12 cellular contexts compared by ENCODE assay signal in genomic region chr5:149002761-149003689, GRCh38. TPM values are rescaled to one million over a fixed set of nuclear protein-coding genes. Genes with fewer than 3 reads are reported as not detected.
DNase-seq lines count a peak whose midpoint lies in the region; ATAC-seq, FAIRE-seq and TF ChIP-seq lines count a peak whose summit lies in the region.
"Had no signal": no experiment of that assay in that cellular context is flagged by ENCODE, and none has a peak within 500 bp of the region (broad histone marks: within the 10 kb centered on the region; RNA-seq: fewer than 3 reads in every experiment).

No MANE protein-coding gene starts in this region.

- peaks cover 24% of the 10 kb centered on the region for H3K36me3 Mint-ChIP-seq in Calu3 (ENCODE audit: insufficient read depth, unreplicated experiment)

- DNase-seq in Calu3 (no peak), GM12878 (ENCODE audit: low read depth, low spot score) (no peak), H54 (ENCODE audit: insufficient read length, low spot score) (no peak)
- no peak for DNase-seq in activated CD4-positive, CD25-positive, alpha-beta regulatory T cell treated with anti-CD3 and anti-CD28 coated beads, Interleukin-2, amount 50 U/mL, for 72 hours
- DNase-seq in stimulated activated CD4-positive, alpha-beta T cell treated with anti-CD3 and anti-CD28 coated beads, Interleukin-4, amount 100 ng/mL, for 4 hours, result no peak
- no peak for DNase-seq in activated T-cell treated with anti-CD3 and anti-CD28 coated beads, Interleukin-2, amount 50 U/mL, for 1 hour
- DNase-seq: central memory CD4-positive, alpha-beta T cell; GF-D8; stimulated activated CD4-positive, alpha-beta T cell treated with anti-CD3 and anti-CD28 coated beads, Interleukin-15, amount 100 ng/mL, for 24 hours had no signal

- CTCF ChIA-PET in Calu3 (lab: Charles Lee) (interaction anchor here (0.6 to 3.8 kb wide), 21 partner anchors 22 to 272 kb away, joined by 3 to 22 read pairs (median 7); partner anchors contain the start of gene ADRB2), GM12878 (lab: Yijun Ruan, JAX) (interaction anchor here (0.6 to 10.9 kb wide), 9 partner anchors 32 to 276 kb away, joined by 3 to 105 read pairs (median 3); partner anchors contain the start of gene ADRB2)

- H3K4me2 ChIP-seq in KMS-11, result peak overlapping the region; percentile 29; the same call in 1 of the 2 replicates
- H3K4me2 ChIP-seq in GM12878 (ENCODE audit: control insufficient read depth, insufficient read depth), result no peak overlapping the region

- H3K4me1 ChIP-seq in KMS-11 (ENCODE audit: low read depth, poor library complexity, severe bottlenecking) (peaks cover 6% of the 10 kb centered on the region), GM12878 (ENCODE audit: control insufficient read depth, insufficient read depth, low read length) (no peaks in the 10 kb centered on the region), mesodermal cell (ENCODE audit: control insufficient read depth, insufficient read depth, low read length, poor library complexity, severe bottlenecking) (peaks cover 20% of the 10 kb centered on the region)

- WGBS in GM12878 (ENCODE audit: insufficient coverage, insufficient replicate concordance, low lambda C conversion rate, missing lambda C conversion rate), result 42% methylated on average over 3 of the region's 3 CpGs
- 91 to 100% methylated on average over 2 to 3 of the region's 3 CpGs for WGBS in mesodermal cell (ENCODE audit: insufficient coverage in 2 of 2), 2 experiments

- no peak overlapping the region for H3K27ac ChIP-seq in KMS-11
- H3K27ac ChIP-seq in GM12878 (ENCODE audit: control insufficient read depth, insufficient read depth), result no peak overlapping the region
- peak overlapping the region; percentile 82 for H3K27ac ChIP-seq in mesodermal cell (ENCODE audit: low read depth, low read length, severe bottlenecking)

- no peaks in the 10 kb centered on the region for H3K27me3 ChIP-seq in KMS-11 (ENCODE audit: insufficient read depth, low read depth)
- H3K27me3 ChIP-seq in GM12878 (replicated peaks in 1 of 2; ENCODE audit: control insufficient read depth in 2 of 2, insufficient read depth in 2 of 2, low read length in 1 of 2), result no peaks in the 10 kb centered on the region

- TF ChIP-seq CTCF in Calu3 (IDR thresholded peaks at IDR 0.05; ENCODE audit: unreplicated experiment), result no peak
- no peak for TF ChIP-seq CTCF in KMS-11 (conservative IDR thresholded peaks at IDR 0.05; ENCODE audit: low read depth, low read length)
- TF ChIP-seq CTCF in GM12878 (IDR thresholded peaks at IDR 0.05 in 2 of 3, conservative IDR thresholded peaks at IDR 0.05 in 1 of 3; ENCODE audit: control insufficient read depth in 2 of 3, extremely low read depth in 1 of 3, insufficient read depth in 1 of 3, low read depth in 3 of 3, low read length in 3 of 3), result no peak

- H3K4me1 Mint-ChIP-seq in Calu3 (ENCODE audit: low read depth, unreplicated experiment), result peaks cover 85% of the 10 kb centered on the region

- no peak overlapping the region for H3K4me3 ChIP-seq in KMS-11 (IDR thresholded peaks at IDR 0.05; ENCODE audit: insufficient read depth, low read depth, low read length)
- H3K4me3 ChIP-seq in GM12878, result no peak overlapping the region
- no peak overlapping the region for H3K4me3 ChIP-seq in mesodermal cell (ENCODE audit: extremely low read depth, insufficient read depth, low read length, poor library complexity, severe bottlenecking)

- RAD21 ChIA-PET in GM12878 (lab: Charles Lee; ENCODE audit: unreplicated experiment), result interaction anchor here (0.9 kb wide), 1 partner anchor 257 kb away, joined by 5 read pairs; no protein-coding TSS in a partner anchor

- no peaks in the 10 kb centered on the region for H4K20me1 ChIP-seq in KMS-11 (ENCODE audit: insufficient read depth)
- no peaks in the 10 kb centered on the region for H4K20me1 ChIP-seq in GM12878 (ENCODE audit: control insufficient read depth, insufficient read depth)

- no peak overlapping the region for H3K9ac ChIP-seq in KMS-11
- H3K9ac ChIP-seq in GM12878 (ENCODE audit: control insufficient read depth, insufficient read depth, low read length), result no peak overlapping the region

- H3K9me3 ChIP-seq in GM12878 (replicated peaks; ENCODE audit: control insufficient read depth, insufficient read depth, low read length), result no peaks in the 10 kb centered on the region
- no peaks in the 10 kb centered on the region for H3K9me3 ChIP-seq in mesodermal cell (ENCODE audit: control insufficient read depth, low read length)

- in situ Hi-C loops in GM12878 (cut with MboI), result no loop called here

- H3K79me2 ChIP-seq in KMS-11 (ENCODE audit: insufficient read depth, low read depth) (no peaks in the 10 kb centered on the region), GM12878 (ENCODE audit: control insufficient read depth, insufficient read depth, low read length) (no peaks in the 10 kb centered on the region)

- BruUV-seq in Calu3 (replicated peaks; lab: Mats Ljungman, UMichigan) (no TSS peak), GM12878 (replicated peaks; lab: Mats Ljungman, UMichigan) (no TSS peak)

- intact Hi-C loops in Calu3 (cut with micrococcal nuclease; ENCODE audit: unreplicated experiment) (loop anchor here (1.0 to 2.0 kb wide), 3 partner anchors 32 to 270 kb away; no protein-coding TSS in a partner anchor), GM12878 (cut with micrococcal nuclease; ENCODE audit: unreplicated experiment) (no loop called here)

- FAIRE-seq in GM12878 (lab: Jason Lieb, UNC) (no peak), H54 (lab: Jason Lieb, UNC) (no peak)

- POLR2A ChIA-PET in GM12878 (lab: Charles Lee), result no interaction called here

- H2AFZ ChIP-seq in KMS-11 (ENCODE audit: low read depth), result no peak overlapping the region
- no peak overlapping the region for H2AFZ ChIP-seq in GM12878 (ENCODE audit: control insufficient read depth, low read depth, low read length)

- H3K4me3 Mint-ChIP-seq in Calu3 (ENCODE audit: low read depth, unreplicated experiment), result no peak overlapping the region

- peak; percentile 19; the same call in 1 of the 2 replicates for TF ChIP-seq RAD21 in GM12878 (IDR thresholded peaks at IDR 0.05; ENCODE audit: insufficient read depth, low read depth, low read length)

- H3K36me3 ChIP-seq in KMS-11 (ENCODE audit: insufficient read depth) (no peaks in the 10 kb centered on the region), GM12878 (ENCODE audit: control insufficient read depth in 2 of 2, insufficient read depth in 2 of 2, low read length in 1 of 2) (no peaks in the 10 kb centered on the region), mesodermal cell (ENCODE audit: control insufficient read depth, insufficient read depth, low read length) (no peaks in the 10 kb centered on the region)

- TF ChIP-seq EP300 in GM12878 (IDR thresholded peaks at IDR 0.05; ENCODE audit: borderline replicate concordance in 1 of 2, control insufficient read depth in 1 of 2, low read depth in 2 of 2, low read length in 2 of 2), result no peak

- ATAC-seq in GM12878, result no peak

- H3K9me3 Mint-ChIP-seq in Calu3 (ENCODE audit: low read depth, unreplicated experiment), result no peaks in the 10 kb centered on the region

- H3K27ac Mint-ChIP-seq in Calu3 (ENCODE audit: unreplicated experiment), result peak overlapping the region; percentile 78

- TF ChIP-seq POLR2A in GM12878 (IDR thresholded peaks at IDR 0.05; ENCODE audit: low read depth, low read length) (no peak), H54 (IDR thresholded peaks at IDR 0.05; ENCODE audit: low read depth, low read length) (no peak)

- H3K27me3 Mint-ChIP-seq in Calu3 (ENCODE audit: unreplicated experiment), result no peaks in the 10 kb centered on the region

- SMC1A ChIA-PET in GM12878 (lab: Charles Lee; ENCODE audit: uncharacterized antibody, unreplicated experiment), result interaction anchor here (0.6 to 8.0 kb wide), 4 partner anchors 16 to 270 kb away, joined by 3 to 55 read pairs (median 4); no protein-coding TSS in a partner anchor

TF ChIP-seq in GM12878, 131 proteins besides CTCF, POLR2A, EP300 and RAD21 (continues in another document):
- TF ChIP-seq TCF12 (IDR thresholded peaks at IDR 0.05; ENCODE audit: low read depth, low read length), result no peak

RNA-seq across cellular contexts. Expression of gene SH3TC2, which starts 59.8 kb away (rescaled TPM):
- 54.6 and 60.3 TPM in 2 replicates for total RNA-seq in Calu3 (2022)
- total RNA-seq in GM12878 (2013; cell fraction: nucleolus; rRNA removed), result not detected in 2 replicates
- not detected in 2 replicates for total RNA-seq in GM12878 (2014; rRNA removed)
- total RNA-seq in GM12878 (2014; rRNA removed; fragmentation: Illumina TruSeq; extraction: Trizol), result not detected in 2 replicates
- not detected in 2 replicates for total RNA-seq in GM12878 (2021)
- not detected for polyA plus RNA-seq in GM12878 (2011; ENCODE audit: low read depth)
- not detected in 2 replicates for polyA plus RNA-seq in GM12878 (2011; rRNA removed)
- polyA plus RNA-seq in GM12878 (2011; cell fraction: cytosol; rRNA removed), result not detected in 2 replicates
- polyA plus RNA-seq in GM12878 (2011; cell fraction: nucleus; rRNA removed), result not detected in 2 replicates
- not detected in 2 replicates for polyA plus RNA-seq in GM12878 (2012)
- not detected in 2 replicates for polyA plus RNA-seq in GM12878 (2014; fragmentation: Illumina TruSeq; extraction: Trizol)
- polyA plus RNA-seq in GM12878 (2014; fragmentation: Nextera tagmentation; extraction: Ambion mirVana), result not detected
- polyA plus RNA-seq in GM12878 (2014; rRNA removed), result not detected in 2 replicates
- not detected for polyA plus RNA-seq in GM12878 (2016; fragmentation: Nextera tagmentation; extraction: Ambion mirVana)
- polyA minus RNA-seq in GM12878 (2011; rRNA and poly(A)+ RNA removed), result not detected in 2 replicates
- polyA minus RNA-seq in GM12878 (2011; cell fraction: cytosol; rRNA and poly(A)+ RNA removed), result not detected in 2 replicates
- polyA minus RNA-seq in GM12878 (2011; cell fraction: nucleus; rRNA and poly(A)+ RNA removed), result not detected in 2 replicates
- 0.85 TPM for polyA plus RNA-seq in mesodermal cell (2013, experiment 1 of 2)
- polyA plus RNA-seq in mesodermal cell (2013, experiment 2 of 2), result 1.4 TPM
- total RNA-seq: activated CD8-positive, alpha-beta memory T cell treated with anti-CD3 and anti-CD28 coated beads for 36 hours had no signal

Comparison
In these comparisons a context has a peak if more than half of its experiments do, and no peak if none do; other contexts are left out.
1. RNA of gene SH3TC2, which starts 59.8 kb away (total RNA-seq): 54.6 to 60.3 TPM in Calu3; not detected in GM12878; every median in the first group is over 10 times any median in the second.